Comparison of ENCODE assay signal across 7 cellular contexts in genomic region chr3:122281891-122282290, GRCh38. TPM values are rescaled to one million over a fixed set of nuclear protein-coding genes. Genes with fewer than 3 reads are reported as not detected.
"Had no signal": no experiment of that assay in that cellular context is flagged by ENCODE, and none has a peak within 500 bp of the region (broad histone marks: within the 10 kb centered on the region; RNA-seq: fewer than 3 reads in every experiment).

No MANE protein-coding gene starts in this region.

- H3K4me2 ChIP-seq: GM23338 had no signal

- H2AFZ ChIP-seq: GM23338 had no signal

- H3K27ac Mint-ChIP-seq: GM23338, H9 had no signal

- H3K4me3 ChIP-seq: GM23338, K562 had no signal

- H3K9me3 Mint-ChIP-seq: GM23338, H9 had no signal

- ATAC-seq: GM23338, K562 had no signal

- DNase-seq: H9, HCEC 1CT, IMR-90 had no signal

- H3K4me3 Mint-ChIP-seq: GM23338, H9 had no signal

- H3K4me1 Mint-ChIP-seq: GM23338, H9 had no signal

RNA-seq across cellular contexts. Expression of gene CSTA, which starts 43.2 kb away (rescaled TPM):
- total RNA-seq: GM23338, H1, H9, HT-29, IMR-90 had no signal
- polyA plus RNA-seq: H1 had no signal
